ENCODE assay signal across 27 cellular contexts in the genomic region with DNA sequence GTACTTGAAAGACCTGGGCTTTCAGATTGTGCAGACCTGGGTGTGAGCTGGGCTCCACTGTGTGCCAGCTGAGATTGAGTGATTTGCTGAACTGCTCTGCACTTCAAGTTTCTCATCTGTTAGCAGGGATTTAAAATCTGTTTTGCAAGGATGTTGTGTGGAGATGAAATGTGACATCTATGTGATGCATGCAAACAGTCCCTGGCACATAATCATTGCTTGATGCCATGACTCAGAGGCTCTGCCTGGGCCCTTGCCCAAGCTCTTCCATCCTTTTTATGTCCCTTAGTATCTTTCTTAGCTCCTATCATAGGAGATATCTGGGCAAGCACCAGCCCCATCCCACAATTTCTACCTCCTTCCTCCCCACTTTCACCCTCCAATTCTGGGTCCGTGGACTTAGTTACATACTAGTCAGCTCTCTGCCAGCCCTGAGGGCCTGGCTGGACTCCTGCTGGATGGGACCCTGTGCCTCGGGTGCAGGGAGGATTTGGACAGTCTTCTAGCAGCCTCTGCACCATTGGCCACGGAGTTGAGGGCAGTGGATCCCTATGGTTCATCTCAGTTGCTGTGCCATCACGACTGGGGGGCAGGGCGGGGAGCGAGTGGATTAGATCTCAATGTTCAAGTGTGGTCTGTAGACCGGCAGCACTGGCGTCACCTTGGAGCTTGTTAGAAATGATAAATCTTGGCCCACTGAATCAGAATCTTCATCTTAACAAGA.
DNase-seq lines count a peak whose midpoint lies in the region; TF ChIP-seq lines count a peak whose summit lies in the region.
"Had no signal": no experiment of that assay in that cellular context is flagged by ENCODE, and none has a peak within 500 bp of the region (broad histone marks: within the 10 kb centered on the region; RNA-seq: fewer than 3 reads in every experiment).

No MANE protein-coding gene starts in this region.

- WGBS in esophagus muscularis mucosa: 84% methylated on average over 8 of the region's 8 CpGs
- WGBS in mesenchymal stem cell: 77% methylated on average over 8 of the region's 8 CpGs
- no CpG with 5 or more reads among the region's 8 CpGs for WGBS in H9 (ENCODE audit: extremely low coverage, insufficient read length, low lambda C conversion rate)

- H3K4me3 Mint-ChIP-seq in H9: no peak overlapping the region
- H3K4me3 Mint-ChIP-seq: activated CD8-positive, alpha-beta T cell treated with anti-CD3 and anti-CD28 coated beads for 36 hours; activated naive CD8-positive, alpha-beta T cell treated with anti-CD3 and anti-CD28 coated beads, Interleukin-2, amount 50 U/mL, for 24 hours; CD8-positive, alpha-beta memory T cell; neural crest cell; stimulated activated memory B cell treated with anti-CD40 and anti-IgM and Interleukin-4, amounts not matched to agents 10 μg/mL and 1 μg/mL and 100 μg/mL, for 72 hours had no signal

- peaks cover 4 to 8% (median 6%) of the 10 kb centered on the region in 4 donors for H3K4me1 ChIP-seq in esophagus muscularis mucosa
- H3K4me1 ChIP-seq in mesenchymal stem cell (ENCODE audit: control insufficient read depth, insufficient read depth, low read depth, low read length): no peaks in the 10 kb centered on the region
- H3K4me1 ChIP-seq in H9 (ENCODE audit: insufficient read depth, low read length): peaks cover 6% of the 10 kb centered on the region; the same call in 1 of the 2 replicates

- no peaks in the 10 kb centered on the region for H3K27me3 Mint-ChIP-seq in H9 (ENCODE audit: low read depth)
- H3K27me3 Mint-ChIP-seq: activated naive CD8-positive, alpha-beta T cell treated with anti-CD3 and anti-CD28 coated beads, Interleukin-2, amount 50 U/mL, for 24 hours; stimulated activated memory B cell treated with anti-CD40 and anti-IgM and Interleukin-4, amounts not matched to agents 10 μg/mL and 1 μg/mL and 100 μg/mL, for 72 hours had no signal

- peaks cover 4 to 25% (median 19%) of the 10 kb centered on the region in 3 experiments for H3K36me3 Mint-ChIP-seq in H9 (ENCODE audit: insufficient read depth in 1 of 3, low read depth in 3 of 3)

- H2BK5ac ChIP-seq in mesenchymal stem cell (ENCODE audit: low read depth, low read length, poor library complexity, severe bottlenecking) (no peak overlapping the region), H9 (ENCODE audit: insufficient read length, low read length) (no peak overlapping the region)

- H2AK5ac ChIP-seq in mesenchymal stem cell (ENCODE audit: low read length, severe bottlenecking) (no peak overlapping the region), H9 (ENCODE audit: insufficient read length, low read length) (no peak overlapping the region)

- no peaks in the 10 kb centered on the region for H4K20me1 ChIP-seq in H9 (ENCODE audit: control insufficient read depth, insufficient read depth, insufficient read length)

- H3K9me3 Mint-ChIP-seq in H9: peaks cover 18 to 24% of the 10 kb centered on the region in 2 experiments

- H3K4me3 ChIP-seq in esophagus muscularis mucosa: no peak overlapping the region
- no peak overlapping the region for H3K4me3 ChIP-seq in mesenchymal stem cell (ENCODE audit: insufficient read depth in 1 of 2, low read depth in 1 of 2, low read length in 2 of 2)
- H3K4me3 ChIP-seq: coronary artery, GM12878, mucosa of descending colon, psoas muscle, thoracic aorta had no signal

- no peak overlapping the region for H4K91ac ChIP-seq in mesenchymal stem cell (ENCODE audit: low read length)
- H4K91ac ChIP-seq in H9 (ENCODE audit: insufficient read length, low read depth, low read length): no peak overlapping the region

- H3K27me3 ChIP-seq in esophagus muscularis mucosa: no peaks in the 10 kb centered on the region
- peaks cover 0 to 11% of the 10 kb centered on the region in 2 experiments for H3K27me3 ChIP-seq in mesenchymal stem cell (ENCODE audit: control insufficient read depth in 1 of 2, insufficient read depth in 1 of 2, low read length in 2 of 2)
- no peaks in the 10 kb centered on the region for H3K27me3 ChIP-seq in H9 (ENCODE audit: insufficient read depth, low read length)
- H3K27me3 ChIP-seq: brain microvascular endothelial cell had no signal

- H3K14ac ChIP-seq in mesenchymal stem cell (ENCODE audit: low read length in 2 of 2) (no peak overlapping the region), H9 (ENCODE audit: insufficient read depth, low read length) (no peak overlapping the region)

- H3K36me3 ChIP-seq in esophagus muscularis mucosa (no peaks in the 10 kb centered on the region), mesenchymal stem cell (ENCODE audit: control insufficient read depth in 1 of 2, insufficient read depth in 2 of 2, low read depth in 1 of 2, low read length in 2 of 2) (no peaks in the 10 kb centered on the region)
- H3K36me3 ChIP-seq: brain microvascular endothelial cell, thoracic aorta had no signal

- H3K27ac ChIP-seq in esophagus muscularis mucosa (replicated peaks in 1 of 4) (no peak overlapping the region), mesenchymal stem cell (ENCODE audit: low read length, poor library complexity, severe bottlenecking) (no peak overlapping the region), H9 (ENCODE audit: insufficient read length, low read depth, low read length) (no peak overlapping the region)
- H3K27ac ChIP-seq: brain microvascular endothelial cell, coronary artery, psoas muscle, thoracic aorta had no signal

- no peak for TF ChIP-seq EP300 in esophagus muscularis mucosa (IDR thresholded peaks at IDR 0.05)

- H2BK12ac ChIP-seq in mesenchymal stem cell (ENCODE audit: low read length in 2 of 2) (no peak overlapping the region), H9 (ENCODE audit: insufficient read length, low read depth, low read length) (no peak overlapping the region)

- H3K27ac Mint-ChIP-seq in H9: peak overlapping the region in 1 of 3 experiments; percentile 16; a peak in 1 of 7 replicates
- H3K27ac Mint-ChIP-seq: activated CD8-positive, alpha-beta T cell treated with anti-CD3 and anti-CD28 coated beads for 36 hours; stimulated activated memory B cell treated with anti-CD40 and anti-IgM and Interleukin-4, amounts not matched to agents 10 μg/mL and 1 μg/mL and 100 μg/mL, for 72 hours had no signal

- no peak overlapping the region for H4K5ac ChIP-seq in H9 (ENCODE audit: insufficient read length, low read depth, low read length)

- no peak overlapping the region for H3K9ac ChIP-seq in mesenchymal stem cell (ENCODE audit: low read length)
- H3K9ac ChIP-seq in H9 (ENCODE audit: extremely low read depth, insufficient read length, low read length): no peak overlapping the region

- H2AFZ ChIP-seq in mesenchymal stem cell (ENCODE audit: low read depth, low read length) (no peak overlapping the region), H9 (ENCODE audit: low read length) (no peak overlapping the region)

- no peak for TF ChIP-seq POLR2A in esophagus muscularis mucosa (IDR thresholded peaks at IDR 0.05; ENCODE audit: low read depth)

- no peak overlapping the region for H3T11ph ChIP-seq in H9 (ENCODE audit: low read length)

- H3K23ac ChIP-seq in mesenchymal stem cell (ENCODE audit: low read length in 2 of 2) (no peak overlapping the region), H9 (ENCODE audit: insufficient read length, low read depth, low read length) (no peak overlapping the region)

- H3K4ac ChIP-seq in mesenchymal stem cell (ENCODE audit: low read depth in 1 of 2, low read length in 2 of 2) (no peak overlapping the region), H9 (ENCODE audit: low read depth, low read length) (no peak overlapping the region)

- no peak overlapping the region for H2BK20ac ChIP-seq in H9 (ENCODE audit: low read depth, low read length, poor library complexity, severe bottlenecking)

- H3K18ac ChIP-seq in mesenchymal stem cell (ENCODE audit: low read depth in 1 of 2, low read length in 2 of 2) (no peak overlapping the region), H9 (ENCODE audit: insufficient read length, low read depth, low read length) (no peak overlapping the region)

- TF ChIP-seq CTCF in esophagus muscularis mucosa (IDR thresholded peaks at IDR 0.05): no peak
- no peak for TF ChIP-seq CTCF in H9 (conservative IDR thresholded peaks at IDR 0.05)

- H4K8ac ChIP-seq in mesenchymal stem cell (ENCODE audit: low read length): no peak overlapping the region
- H4K8ac ChIP-seq in H9 (replicated peaks; ENCODE audit: insufficient read length, low read depth, low read length): no peak overlapping the region

- no peaks in the 10 kb centered on the region for H3K79me2 ChIP-seq in H9 (ENCODE audit: insufficient read depth, low read length)

- H3K79me1 ChIP-seq in mesenchymal stem cell (replicated peaks; ENCODE audit: low read length, poor library complexity, severe bottlenecking) (no peaks in the 10 kb centered on the region), H9 (ENCODE audit: insufficient read depth, low read depth, low read length, poor library complexity, severe bottlenecking) (no peaks in the 10 kb centered on the region)

- H2BK15ac ChIP-seq in mesenchymal stem cell (ENCODE audit: low read depth, poor library complexity, severe bottlenecking) (no peak overlapping the region), H9 (ENCODE audit: low read depth, low read length) (no peak overlapping the region)

- H3K56ac ChIP-seq in H9 (ENCODE audit: insufficient read length, low read depth, low read length): no peak overlapping the region

- H3K4me2 ChIP-seq in mesenchymal stem cell (ENCODE audit: low read length, poor library complexity, severe bottlenecking): no peak overlapping the region
- no peak overlapping the region for H3K4me2 ChIP-seq in H9 (ENCODE audit: insufficient read depth, insufficient read length, low read length)

- H2BK120ac ChIP-seq in mesenchymal stem cell (ENCODE audit: low read depth, low read length): no peak overlapping the region
- no peak overlapping the region for H2BK120ac ChIP-seq in H9 (ENCODE audit: low read depth, low read length, poor library complexity, severe bottlenecking)

- intact Hi-C loops in esophagus muscularis mucosa (cut with DNase I): no loop called here

- no peaks in the 10 kb centered on the region for H3K9me3 ChIP-seq in esophagus muscularis mucosa
- no peaks in the 10 kb centered on the region for H3K9me3 ChIP-seq in mesenchymal stem cell (ENCODE audit: control insufficient read depth, low read length)
- no peaks in the 10 kb centered on the region for H3K9me3 ChIP-seq in H9 (ENCODE audit: control insufficient read depth, low read depth, low read length)
- H3K9me3 ChIP-seq: mucosa of descending colon, psoas muscle, thoracic aorta had no signal

- DNase-seq in ELR (ENCODE audit: low read depth) (peak; percentile 24), RKO (ENCODE audit: low spot score) (peak; percentile 17), esophagus muscularis mucosa (ENCODE audit: extremely low spot score) (peak; percentile 85), occipital lobe (lab: John Stamatoyannopoulos, UW) (peak; percentile 29), mesenchymal stem cell (no peak), H9 (no peak), HPDE6-E6E7 (ENCODE audit: extremely low spot score) (no peak)
- DNase-seq: activated CD8-positive, alpha-beta T cell treated with anti-CD3 and anti-CD28 coated beads for 36 hours; activated gamma-delta T cell; activated naive CD8-positive, alpha-beta T cell treated with anti-CD3 and anti-CD28 coated beads, Interleukin-2, amount 50 U/mL, for 24 hours; activated T-cell treated with anti-CD3 and anti-CD28 coated beads for 4 hours; brain microvascular endothelial cell; CD8-positive, alpha-beta memory T cell; DMS153; foreskin melanocyte; hippocampal formation; Kasumi-1; mucosa of descending colon; NCI-H1092 treated with DMSO at 0.1 percent for 48 hours; NCI-H526; psoas muscle; stimulated activated CD4-positive, alpha-beta T cell treated with anti-CD3 and anti-CD28 coated beads, Interleukin-2, amount 100 ng/mL, for 24 hours had no signal

- no peaks in the 10 kb centered on the region for H3K23me2 ChIP-seq in H9 (ENCODE audit: insufficient read length, low read depth, low read length, poor library complexity, severe bottlenecking)

- peaks cover 41% of the 10 kb centered on the region in 2 experiments for H3K4me1 Mint-ChIP-seq in H9

Comparison
In these comparisons a context has a peak if more than half of its experiments do, and no peak if none do; other contexts are left out.
1. DNase-seq: peak in ELR (single experiment), RKO (single experiment), esophagus muscularis mucosa (single experiment) and occipital lobe (single experiment); none in mesenchymal stem cell (single experiment), H9 (single experiment) and HPDE6-E6E7 (single experiment).